Comparison of ENCODE assay signal across 34 cellular contexts in genomic region chr3:126029241-126029640, GRCh38.
"Had no signal": no experiment of that assay in that cellular context is flagged by ENCODE, and none has a peak within 500 bp of the region (broad histone marks: within the 10 kb centered on the region; RNA-seq: fewer than 3 reads in every experiment).

No MANE protein-coding gene starts in this region.

- DNase-seq: activated B cell treated with CpG ODN at 0.5 μM for 24 hours; activated CD4-positive, alpha-beta memory T cell treated with anti-CD3 and anti-CD28 coated beads, Interleukin-2, amount 10 ng/mL, durations not matched to agents 7 days and 5 days; activated CD4-positive, alpha-beta T cell treated with anti-CD3 and anti-CD28 coated beads for 4 hours; activated CD4-positive, alpha-beta T cell treated with anti-CD3 and anti-CD28 coated beads, Interleukin-2, amount 10 ng/mL, durations not matched to agents 24 days and 14 days; activated CD4-positive, alpha-beta T cell treated with anti-CD3 and anti-CD28 coated beads, Interleukin-2, amount 50 U/mL, for 1 hour; activated CD4-positive, alpha-beta T cell treated with anti-CD3 and anti-CD28 coated beads, Interleukin-2, amount 50 U/mL, for 4 hours; activated CD4-positive, CD25-positive, alpha-beta regulatory T cell treated with anti-CD3 and anti-CD28 coated beads, Interleukin-2, amount 50 U/mL, for 72 hours; activated CD8-positive, alpha-beta memory T cell treated with anti-CD3 and anti-CD28 coated beads, Interleukin-2, amount 50 U/mL, for 4 hours; activated CD8-positive, alpha-beta T cell treated with anti-CD3 and anti-CD28 coated beads, Interleukin-2, amount 10 ng/mL, durations not matched to agents 7 days and 5 days; activated effector memory CD4-positive, alpha-beta T cell treated with Interleukin-2 at 50 U/mL for 16 hours; activated gamma-delta T cell; activated naive CD4-positive, alpha-beta T cell treated with anti-CD3 and anti-CD28 coated beads, Interleukin-2, amount 10 ng/mL, durations not matched to agents 7 days and 5 days; activated naive CD4-positive, alpha-beta T cell treated with Interleukin-2 at 50 U/mL for 16 hours; activated naive CD8-positive, alpha-beta T cell treated with anti-CD3 and anti-CD28 coated beads, Interleukin-2, amount 10 ng/mL, durations not matched to agents 7 days and 5 days; activated naive CD8-positive, alpha-beta T cell treated with anti-CD3 and anti-CD28 coated beads, Interleukin-2, amount 50 U/mL, for 24 hours; activated T-cell treated with anti-CD3 and anti-CD28 coated beads, Interleukin-2, amount 50 U/mL, for 24 hours; activated T-cell treated with anti-CD3 and anti-CD28 coated beads, Interleukin-2, amount 50 U/mL, for 48 hours; amygdala; anterior cingulate cortex; caudate nucleus; cerebellar nuclear complex; T-helper 1 cell; T-helper 2 cell; T-helper 9 cell had no signal

- H3K36me3 ChIP-seq: cardiac muscle cell had no signal

- H3K4me1 Mint-ChIP-seq: brain had no signal

- H3K27me3 ChIP-seq: ascending aorta, cardiac muscle cell had no signal

- H3K27me3 Mint-ChIP-seq: activated B cell treated with CpG ODN at 0.5 μM for 24 hours; activated CD4-positive, alpha-beta memory T cell treated with anti-CD3 and anti-CD28 coated beads, Interleukin-2, amount 10 ng/mL, durations not matched to agents 7 days and 5 days; activated CD4-positive, alpha-beta T cell treated with anti-CD3 and anti-CD28 coated beads, Interleukin-2, amount 10 ng/mL, durations not matched to agents 24 days and 14 days; activated naive CD4-positive, alpha-beta T cell treated with anti-CD3 and anti-CD28 coated beads, Interleukin-2, amount 10 ng/mL, durations not matched to agents 7 days and 5 days; activated naive CD4-positive, alpha-beta T cell treated with anti-CD3 and anti-CD28 coated beads, Interleukin-2, amount 50 U/mL, for 24 hours; activated naive CD8-positive, alpha-beta T cell; activated naive CD8-positive, alpha-beta T cell treated with anti-CD3 and anti-CD28 coated beads, Interleukin-2, amount 10 ng/mL, durations not matched to agents 7 days and 5 days; activated naive CD8-positive, alpha-beta T cell treated with anti-CD3 and anti-CD28 coated beads, Interleukin-2, amount 50 U/mL, for 24 hours; activated T-cell treated with anti-CD3 and anti-CD28 coated beads, Interleukin-2, amount 50 U/mL, for 24 hours; central memory CD8-positive, alpha-beta T cell had no signal

- H3K4me3 ChIP-seq: ascending aorta, cardiac muscle cell had no signal

- H3K27ac ChIP-seq: ascending aorta, cardiac muscle cell, VCaP had no signal

- H3K4me3 Mint-ChIP-seq: activated B cell treated with CpG ODN at 0.5 μM for 24 hours; activated CD4-positive, alpha-beta memory T cell treated with anti-CD3 and anti-CD28 coated beads, Interleukin-2, amount 10 ng/mL, durations not matched to agents 7 days and 5 days; activated CD4-positive, alpha-beta T cell treated with anti-CD3 and anti-CD28 coated beads, Interleukin-2, amount 10 ng/mL, durations not matched to agents 24 days and 14 days; activated CD8-positive, alpha-beta T cell treated with anti-CD3 and anti-CD28 coated beads, Interleukin-2, amount 10 ng/mL, durations not matched to agents 7 days and 5 days; activated naive CD4-positive, alpha-beta T cell treated with anti-CD3 and anti-CD28 coated beads, Interleukin-2, amount 10 ng/mL, durations not matched to agents 7 days and 5 days; activated naive CD4-positive, alpha-beta T cell treated with anti-CD3 and anti-CD28 coated beads, Interleukin-2, amount 50 U/mL, for 24 hours; activated naive CD8-positive, alpha-beta T cell; activated naive CD8-positive, alpha-beta T cell treated with anti-CD3 and anti-CD28 coated beads, Interleukin-2, amount 10 ng/mL, durations not matched to agents 7 days and 5 days; activated naive CD8-positive, alpha-beta T cell treated with anti-CD3 and anti-CD28 coated beads, Interleukin-2, amount 50 U/mL, for 24 hours; activated T-cell treated with anti-CD3 and anti-CD28 coated beads, Interleukin-2, amount 50 U/mL, for 24 hours; brain; central memory CD8-positive, alpha-beta T cell; T-helper 1 cell treated with Interleukin-12 subunit alpha and Interleukin-12 subunit beta and Interleukin-4 antibody, amounts not matched to agents 30 μg/mL and 1 μg/mL, for 36 hours; T-helper 2 cell treated with Interferon-gamma antibody and Interleukin-4, amounts not matched to agents 5 μg/mL and 100 μg/mL, for 36 hours had no signal

- H3K4me1 ChIP-seq: ascending aorta had no signal

- ATAC-seq: activated CD8-positive, alpha-beta T cell treated with anti-CD3 and anti-CD28 coated beads, Interleukin-2, amount 10 ng/mL, durations not matched to agents 7 days and 5 days; activated naive CD8-positive, alpha-beta T cell treated with anti-CD3 and anti-CD28 coated beads, Interleukin-2, amount 50 U/mL, for 24 hours had no signal

- H3K27ac Mint-ChIP-seq: activated B cell treated with CpG ODN at 0.5 μM for 24 hours; activated CD4-positive, alpha-beta memory T cell treated with anti-CD3 and anti-CD28 coated beads, Interleukin-2, amount 10 ng/mL, durations not matched to agents 7 days and 5 days; activated CD4-positive, alpha-beta T cell treated with anti-CD3 and anti-CD28 coated beads, Interleukin-2, amount 10 ng/mL, durations not matched to agents 24 days and 14 days; activated CD8-positive, alpha-beta T cell treated with anti-CD3 and anti-CD28 coated beads, Interleukin-2, amount 10 ng/mL, durations not matched to agents 7 days and 5 days; activated naive CD4-positive, alpha-beta T cell treated with anti-CD3 and anti-CD28 coated beads, Interleukin-2, amount 10 ng/mL, durations not matched to agents 7 days and 5 days; activated naive CD4-positive, alpha-beta T cell treated with anti-CD3 and anti-CD28 coated beads, Interleukin-2, amount 50 U/mL, for 24 hours; activated naive CD8-positive, alpha-beta T cell; activated naive CD8-positive, alpha-beta T cell treated with anti-CD3 and anti-CD28 coated beads, Interleukin-2, amount 10 ng/mL, durations not matched to agents 7 days and 5 days; activated naive CD8-positive, alpha-beta T cell treated with anti-CD3 and anti-CD28 coated beads, Interleukin-2, amount 50 U/mL, for 24 hours; activated T-cell treated with anti-CD3 and anti-CD28 coated beads, Interleukin-2, amount 50 U/mL, for 24 hours; activated T-helper 2 cell treated with anti-CD3 and anti-CD28 coated beads, Interferon-gamma antibody, Interleukin-2, Interleukin-4, amounts not matched to agents 10 μg/mL and 5 μg/mL and 100 μg/mL, durations not matched to agents 14 hours and 24 hours and 36 hours; brain; T-helper 1 cell treated with Interleukin-12 subunit alpha and Interleukin-12 subunit beta and Interleukin-4 antibody, amounts not matched to agents 30 μg/mL and 1 μg/mL, for 36 hours; T-helper 2 cell treated with Interferon-gamma antibody and Interleukin-4, amounts not matched to agents 5 μg/mL and 100 μg/mL, for 36 hours had no signal
